In genomic region chr17:71978435-71978834, GRCh38 we compare ENCODE assay signal across 29 cellular contexts.
"Had no signal": no experiment of that assay in that cellular context is flagged by ENCODE, and none has a peak within 500 bp of the region (broad histone marks: within the 10 kb centered on the region; RNA-seq: fewer than 3 reads in every experiment).

No MANE protein-coding gene starts in this region.

- H3K27me3 Mint-ChIP-seq: activated B cell treated with CpG ODN at 0.5 μM for 24 hours; activated T-helper 17 cell treated with anti-CD3 and anti-CD28 coated beads, Interleukin-2, amount 50 U/mL, for 72 hours; dendritic cell treated with granulocyte-macrophage colony-stimulating factor and Interleukin-4, amounts not matched to agents 40 ng/mL and 50 ng/mL, for 4 days; naive B cell had no signal

- H3K4me1 ChIP-seq: right lobe of liver, testis had no signal

- H3K4me3 Mint-ChIP-seq: activated B cell treated with CpG ODN at 0.5 μM for 24 hours; activated CD8-positive, alpha-beta T cell treated with anti-CD3 and anti-CD28 coated beads for 36 hours; activated T-cell treated with anti-CD3 and anti-CD28 coated beads, Interleukin-2, amount 50 U/mL, for 4 hours; activated T-helper 17 cell treated with anti-CD3 and anti-CD28 coated beads, Interleukin-2, amount 50 U/mL, for 72 hours; dendritic cell treated with granulocyte-macrophage colony-stimulating factor and Interleukin-4, amounts not matched to agents 40 ng/mL and 50 ng/mL, for 4 days; endodermal cell; nephron progenitor cell had no signal

- H3K9me3 ChIP-seq: esophagus squamous epithelium, neutrophil, ovary, right lobe of liver, testis, vagina had no signal

- H3K4me1 Mint-ChIP-seq: activated B cell treated with CpG ODN at 0.5 μM for 24 hours; activated T-helper 17 cell treated with anti-CD3 and anti-CD28 coated beads, Interleukin-2, amount 50 U/mL, for 72 hours; endodermal cell; naive B cell had no signal

- H3K9me3 Mint-ChIP-seq: activated B cell treated with CpG ODN at 0.5 μM for 24 hours; activated T-helper 17 cell treated with anti-CD3 and anti-CD28 coated beads, Interleukin-2, amount 50 U/mL, for 72 hours; dendritic cell treated with granulocyte-macrophage colony-stimulating factor and Interleukin-4, amounts not matched to agents 40 ng/mL and 50 ng/mL, for 4 days; endodermal cell had no signal

- H3K36me3 ChIP-seq: brain microvascular endothelial cell, esophagus squamous epithelium, neutrophil, ovary, right lobe of liver, vagina had no signal

- ATAC-seq: activated CD8-positive, alpha-beta T cell treated with anti-CD3 and anti-CD28 coated beads for 36 hours; activated T-cell treated with anti-CD3 and anti-CD28 coated beads, Interleukin-2, amount 50 U/mL, for 4 hours; activated T-helper 17 cell treated with anti-CD3 and anti-CD28 coated beads, Interleukin-2, amount 50 U/mL, for 72 hours; left cardiac atrium; left ventricle myocardium superior; right lobe of liver; stimulated activated naive CD8-positive, alpha-beta T cell treated with anti-CD3 and anti-CD28 coated beads, Interleukin-15, Interleukin-2, amounts not matched to agents 100 U/mL and 50 U/mL, for 24 hours had no signal

- H3K36me3 Mint-ChIP-seq: naive B cell had no signal

- H3K27ac ChIP-seq: brain microvascular endothelial cell, esophagus squamous epithelium, neutrophil, ovary, right lobe of liver, skin epidermis, testis, vagina had no signal

- H3K27me3 ChIP-seq: brain microvascular endothelial cell, esophagus squamous epithelium, neutrophil, ovary, right lobe of liver, testis, vagina had no signal

- DNase-seq: activated B cell treated with CpG ODN at 0.5 μM for 24 hours; activated CD4-positive, alpha-beta T cell treated with anti-CD3 and anti-CD28 coated beads, Interleukin-2, amount 50 U/mL, for 1 hour; activated CD8-positive, alpha-beta T cell treated with anti-CD3 and anti-CD28 coated beads for 36 hours; activated gamma-delta T cell treated with Interleukin-2 at 50 U/mL for 16 hours; activated naive CD4-positive, alpha-beta T cell treated with anti-CD3 and anti-CD28 coated beads, Interleukin-2, amount 50 U/mL, for 16 hours; activated T-cell treated with anti-CD3 and anti-CD28 coated beads, Interleukin-2, amount 50 U/mL, for 4 hours; amniotic stem cell; brain microvascular endothelial cell; central memory CD4-positive, alpha-beta T cell; endodermal cell; esophagus squamous epithelium; glutamatergic neuron; left cardiac atrium; left ventricle myocardium superior; naive B cell; nephron progenitor cell; ovary; right lobe of liver; stimulated activated CD4-positive, alpha-beta T cell treated with anti-CD3 and anti-CD28 coated beads, Interleukin-12 subunit alpha, Interleukin-12 subunit beta, amount 100 ng/mL, for 4 hours; stimulated activated CD4-positive, alpha-beta T cell treated with anti-CD3 and anti-CD28 coated beads, Interleukin-4, amount 100 ng/mL, for 1 hour; stimulated activated naive CD8-positive, alpha-beta T cell treated with anti-CD3 and anti-CD28 coated beads, Interleukin-15, Interleukin-2, amounts not matched to agents 100 U/mL and 50 U/mL, for 24 hours; testis; trophoblast cell had no signal

- H3K4me3 ChIP-seq: esophagus squamous epithelium, ovary, right lobe of liver, skin epidermis, testis, vagina had no signal

- H3K27ac Mint-ChIP-seq: activated B cell treated with CpG ODN at 0.5 μM for 24 hours; activated CD8-positive, alpha-beta T cell treated with anti-CD3 and anti-CD28 coated beads for 36 hours; activated T-helper 17 cell treated with anti-CD3 and anti-CD28 coated beads, Interleukin-2, amount 50 U/mL, for 72 hours; dendritic cell treated with granulocyte-macrophage colony-stimulating factor and Interleukin-4, amounts not matched to agents 40 ng/mL and 50 ng/mL, for 4 days; endodermal cell; naive B cell; nephron progenitor cell; progenitor cell of endocrine pancreas had no signal
